ENCODE assay signal across 9 cellular contexts in genomic region chr9:128919409-128919808, GRCh38. TPM values are rescaled to one million over a fixed set of nuclear protein-coding genes. Genes with fewer than 3 reads are reported as not detected.
DNase-seq lines count a peak whose midpoint lies in the region; ATAC-seq and TF ChIP-seq lines count a peak whose summit lies in the region.
"Had no signal": no experiment of that assay in that cellular context is flagged by ENCODE, and none has a peak within 500 bp of the region (broad histone marks: within the 10 kb centered on the region; RNA-seq: fewer than 3 reads in every experiment).

No MANE protein-coding gene starts in this region.

- no peaks in the 10 kb centered on the region for H3K27me3 Mint-ChIP-seq in natural killer cell (ENCODE audit: low read depth in 2 of 2)
- H3K27me3 Mint-ChIP-seq in natural killer cell treated with Interleukin-12 subunit alpha and Interleukin-12 subunit beta and Interleukin-15 and Interleukin-18, amount 100 ng/mL, for 72 hours: no peaks in the 10 kb centered on the region
- H3K27me3 Mint-ChIP-seq: activated naive CD8-positive, alpha-beta T cell treated with anti-CD3 and anti-CD28 coated beads, Interleukin-2, amount 10 ng/mL, durations not matched to agents 7 days and 5 days had no signal

- DNase-seq in natural killer cell (no peak), lower lobe of right lung (no peak)
- DNase-seq in natural killer cell treated with Interleukin-12 subunit alpha and Interleukin-12 subunit beta and Interleukin-15 and Interleukin-18, amount 100 ng/mL, for 72 hours (ENCODE audit: low spot score): no peak
- no peak for DNase-seq in activated CD4-positive, alpha-beta T cell treated with anti-CD3 and anti-CD28 coated beads for 4 hours
- DNase-seq: activated CD4-positive, alpha-beta T cell treated with anti-CD3 and anti-CD28 coated beads for 48 hours; activated naive CD8-positive, alpha-beta T cell treated with anti-CD3 and anti-CD28 coated beads, Interleukin-2, amount 10 ng/mL, durations not matched to agents 7 days and 5 days; NCI-H446 treated with DMSO at 0.1 percent for 48 hours had no signal

- H3K4me3 ChIP-seq in lower lobe of right lung: no peak overlapping the region

- H3K9me3 Mint-ChIP-seq in natural killer cell: no peaks in the 10 kb centered on the region
- H3K9me3 Mint-ChIP-seq in natural killer cell treated with Interleukin-12 subunit alpha and Interleukin-12 subunit beta and Interleukin-15 and Interleukin-18, amount 100 ng/mL, for 72 hours: no peaks in the 10 kb centered on the region
- H3K9me3 Mint-ChIP-seq: activated naive CD8-positive, alpha-beta T cell treated with anti-CD3 and anti-CD28 coated beads, Interleukin-2, amount 10 ng/mL, durations not matched to agents 7 days and 5 days had no signal

- H3K27me3 ChIP-seq in lower lobe of right lung (ENCODE audit: low read depth): no peaks in the 10 kb centered on the region

- peaks cover 29% of the 10 kb centered on the region for H3K36me3 ChIP-seq in lower lobe of right lung

- H3K4me1 ChIP-seq in lower lobe of right lung: peaks cover 70% of the 10 kb centered on the region

- no peaks in the 10 kb centered on the region for H3K36me3 Mint-ChIP-seq in natural killer cell
- no peaks in the 10 kb centered on the region for H3K36me3 Mint-ChIP-seq in natural killer cell treated with Interleukin-12 subunit alpha and Interleukin-12 subunit beta and Interleukin-15 and Interleukin-18, amount 100 ng/mL, for 72 hours

- intact Hi-C loops in natural killer cell (cut with micrococcal nuclease): no loop called here
- intact Hi-C loops in lower lobe of right lung (cut with DNase I): no loop called here

- H3K27ac ChIP-seq in lower lobe of right lung: peak overlapping the region; percentile 15

- ATAC-seq in natural killer cell (no peak), lower lobe of right lung (no peak), GM21526 (IDR thresholded peaks at IDR 0.05; ENCODE audit: low FRiP score, unreplicated experiment) (no peak), HG03175 (IDR thresholded peaks at IDR 0.05; ENCODE audit: unreplicated experiment) (no peak)
- ATAC-seq in natural killer cell treated with Interleukin-12 subunit alpha and Interleukin-12 subunit beta and Interleukin-15 and Interleukin-18, amount 100 ng/mL, for 72 hours: no peak

- H3K9me3 ChIP-seq in lower lobe of right lung: no peaks in the 10 kb centered on the region

- peaks cover 6 to 40% of the 10 kb centered on the region in 2 donors for H3K4me1 Mint-ChIP-seq in natural killer cell
- H3K4me1 Mint-ChIP-seq in natural killer cell treated with Interleukin-12 subunit alpha and Interleukin-12 subunit beta and Interleukin-15 and Interleukin-18, amount 100 ng/mL, for 72 hours (ENCODE audit: low read depth in 2 of 2): peaks cover 0 to 12% of the 10 kb centered on the region in 2 donors
- H3K4me1 Mint-ChIP-seq: activated naive CD8-positive, alpha-beta T cell treated with anti-CD3 and anti-CD28 coated beads, Interleukin-2, amount 10 ng/mL, durations not matched to agents 7 days and 5 days had no signal

- TF ChIP-seq CTCF in natural killer cell (IDR thresholded peaks at IDR 0.05) (no peak), lower lobe of right lung (IDR thresholded peaks at IDR 0.05) (no peak)

- peak overlapping the region; percentile 77 to 83 for H3K27ac Mint-ChIP-seq in natural killer cell
- peak overlapping the region in 1 of 2 donors; percentile 82 for H3K27ac Mint-ChIP-seq in natural killer cell treated with Interleukin-12 subunit alpha and Interleukin-12 subunit beta and Interleukin-15 and Interleukin-18, amount 100 ng/mL, for 72 hours
- H3K27ac Mint-ChIP-seq: activated naive CD8-positive, alpha-beta T cell treated with anti-CD3 and anti-CD28 coated beads, Interleukin-2, amount 10 ng/mL, durations not matched to agents 7 days and 5 days had no signal

- no peak overlapping the region for H3K4me3 Mint-ChIP-seq in natural killer cell
- H3K4me3 Mint-ChIP-seq in natural killer cell treated with Interleukin-12 subunit alpha and Interleukin-12 subunit beta and Interleukin-15 and Interleukin-18, amount 100 ng/mL, for 72 hours: no peak overlapping the region
- H3K4me3 Mint-ChIP-seq: activated naive CD8-positive, alpha-beta T cell treated with anti-CD3 and anti-CD28 coated beads, Interleukin-2, amount 10 ng/mL, durations not matched to agents 7 days and 5 days had no signal

RNA-seq across cellular contexts. Expression of gene PHYHD1, which starts 1.4 kb away (rescaled TPM):
- total RNA-seq in natural killer cell: 1 to 10 TPM; 5.4 to 6.0 (median 5.4) TPM
- total RNA-seq in natural killer cell treated with Interleukin-12 subunit alpha and Interleukin-12 subunit beta and Interleukin-15 and Interleukin-18, amount 100 ng/mL, for 72 hours: 1 to 10 TPM in 1 of 2 donors, under 1 TPM in 1; 0.24 to 1.1 TPM
- 39.8 TPM for total RNA-seq in lower lobe of right lung

RNA-seq across cellular contexts. Expression of gene DOLK, which starts 28.0 kb away (rescaled TPM):
- total RNA-seq in natural killer cell: 1 to 10 TPM; 4.8 to 8.9 (median 6.7) TPM
- 10 to 100 TPM in 1 of 2 donors, 1 to 10 TPM in 1; 8.7 to 11.5 TPM for total RNA-seq in natural killer cell treated with Interleukin-12 subunit alpha and Interleukin-12 subunit beta and Interleukin-15 and Interleukin-18, amount 100 ng/mL, for 72 hours
- 14.4 TPM for total RNA-seq in lower lobe of right lung

RNA-seq across cellular contexts. Expression of gene NUP188, which starts 28.1 kb away (rescaled TPM):
- 10 to 100 TPM; 53.9 to 66.4 (median 58.3) TPM for total RNA-seq in natural killer cell
- 100 to 1,000 TPM; 103 to 143 TPM for total RNA-seq in natural killer cell treated with Interleukin-12 subunit alpha and Interleukin-12 subunit beta and Interleukin-15 and Interleukin-18, amount 100 ng/mL, for 72 hours
- 42.4 TPM for total RNA-seq in lower lobe of right lung

RNA-seq across cellular contexts. Expression of gene LRRC8A, which starts 37.5 kb away (rescaled TPM):
- total RNA-seq in natural killer cell (10 to 100 TPM; 60.0 to 82.9 (median 67.9) TPM), lower lobe of right lung (45.5 TPM)
- 10 to 100 TPM; 25.6 to 28.2 TPM for total RNA-seq in natural killer cell treated with Interleukin-12 subunit alpha and Interleukin-12 subunit beta and Interleukin-15 and Interleukin-18, amount 100 ng/mL, for 72 hours

RNA-seq across cellular contexts. Expression of gene KYAT1, which starts 37.7 kb away (rescaled TPM):
- total RNA-seq in natural killer cell (10 to 100 TPM in 1 of 3 donors, 1 to 10 TPM in 2; 8.9 to 11.3 (median 9.1) TPM), lower lobe of right lung (7.1 TPM)
- total RNA-seq in natural killer cell treated with Interleukin-12 subunit alpha and Interleukin-12 subunit beta and Interleukin-15 and Interleukin-18, amount 100 ng/mL, for 72 hours: 10 to 100 TPM in 1 of 2 donors, 1 to 10 TPM in 1; 6.7 to 19.9 TPM
